Comparison of ENCODE assay signal across 11 cellular contexts in genomic region chr15:63291507-63291906, GRCh38.
DNase-seq lines count a peak whose midpoint lies in the region; ATAC-seq and TF ChIP-seq lines count a peak whose summit lies in the region.
"Had no signal": no experiment of that assay in that cellular context is flagged by ENCODE, and none has a peak within 500 bp of the region (broad histone marks: within the 10 kb centered on the region; RNA-seq: fewer than 3 reads in every experiment).

No MANE protein-coding gene starts in this region.

- no peak for TF ChIP-seq CTCF in GM13976 (IDR thresholded peaks at IDR 0.05; ENCODE audit: borderline replicate concordance, control extremely low read depth, extremely low read depth, insufficient read depth, missing control alignments)

- H3K4me3 ChIP-seq in skeletal muscle cell (ENCODE audit: low read depth, low read length) = no peak overlapping the region
- H3K4me3 ChIP-seq: esophagus squamous epithelium had no signal

- DNase-seq in EL (peak; percentile 89), SW 1271 (lab: John Stamatoyannopoulos, UW) (peak; percentile 21 to 45), fibroblast of the conjunctiva (ENCODE audit: low read depth) (peak; percentile 12), skeletal muscle cell (ENCODE audit: low read depth) (peak; percentile 69), GM13976 (ENCODE audit: low spot score) (no peak), MV-4-11 (lab: John Stamatoyannopoulos, UW) (no peak)
- no peak for DNase-seq in stimulated activated CD4-positive, alpha-beta T cell treated with anti-CD3 and anti-CD28 coated beads, Interleukin-12 subunit alpha, Interleukin-12 subunit beta, amount 100 ng/mL, for 4 hours
- DNase-seq: activated CD4-positive, alpha-beta T cell treated with anti-CD3 and anti-CD28 coated beads, Interleukin-2, amount 50 U/mL, for 48 hours; esophagus squamous epithelium; NCI-H345 had no signal

- ATAC-seq in HG02763 (IDR thresholded peaks at IDR 0.05; ENCODE audit: unreplicated experiment) = no peak

- in situ Hi-C loops in GM13976 (cut with MboI; ENCODE audit: low sequenced_read_pairs, unreplicated experiment) = loop anchor here (25.0 kb wide), 1 partner anchor 321 kb away; no protein-coding TSS in a partner anchor

Comparison
In these comparisons a context has a peak if more than half of its experiments do, and no peak if none do; other contexts are left out.
1. DNase-seq: peak in EL (single experiment), SW 1271 (2 of 2), fibroblast of the conjunctiva (single experiment) and skeletal muscle cell (single experiment); none in stimulated activated CD4-positive, alpha-beta T cell treated with anti-CD3 and anti-CD28 coated beads, Interleukin-12 subunit alpha, Interleukin-12 subunit beta, amount 100 ng/mL, for 4 hours (single experiment), GM13976 (single experiment) and MV-4-11 (single experiment).